In genomic region chr5:124504081-124504916, GRCh38 we compare ENCODE assay signal across 10 cellular contexts.
DNase-seq lines count a peak whose midpoint lies in the region; ATAC-seq and TF ChIP-seq lines count a peak whose summit lies in the region.
"Had no signal": no experiment of that assay in that cellular context is flagged by ENCODE, and none has a peak within 500 bp of the region (broad histone marks: within the 10 kb centered on the region; RNA-seq: fewer than 3 reads in every experiment).

No MANE protein-coding gene starts in this region.

- no peak overlapping the region for H3K4me3 ChIP-seq in DND-41 (ENCODE audit: low read depth in 1 of 2, low read length in 2 of 2)

- H3K9ac ChIP-seq in DND-41 (ENCODE audit: low read depth, low read length): no peak overlapping the region

- H3K36me3 ChIP-seq in DND-41 (ENCODE audit: insufficient read depth, low read length): no peaks in the 10 kb centered on the region

- H3K36me3 Mint-ChIP-seq in activated T-helper 17 cell treated with anti-CD3 and anti-CD28 coated beads, Interleukin-2, amount 50 U/mL, for 72 hours (ENCODE audit: low read depth): no peaks in the 10 kb centered on the region
- no peaks in the 10 kb centered on the region for H3K36me3 Mint-ChIP-seq in activated CD8-positive, alpha-beta memory T cell treated with anti-CD3 and anti-CD28 coated beads, Interleukin-2, amount 10 ng/mL, durations not matched to agents 7 days and 5 days

- H3K79me2 ChIP-seq in DND-41 (ENCODE audit: insufficient read depth, low read length): no peaks in the 10 kb centered on the region

- no peak overlapping the region for H3K4me2 ChIP-seq in DND-41 (ENCODE audit: insufficient read depth, low read length)

- H3K4me3 Mint-ChIP-seq in activated T-helper 17 cell treated with anti-CD3 and anti-CD28 coated beads, Interleukin-2, amount 50 U/mL, for 72 hours: no peak overlapping the region
- no peak overlapping the region for H3K4me3 Mint-ChIP-seq in activated CD8-positive, alpha-beta memory T cell treated with anti-CD3 and anti-CD28 coated beads, Interleukin-2, amount 10 ng/mL, durations not matched to agents 7 days and 5 days
- H3K4me3 Mint-ChIP-seq: stimulated activated naive CD8-positive, alpha-beta T cell treated with anti-CD3 and anti-CD28 coated beads, Interleukin-15, Interleukin-2, amounts not matched to agents 100 ng/mL and 50 ng/mL, for 24 hours had no signal

- no peak overlapping the region for H3K27ac ChIP-seq in DND-41 (ENCODE audit: low read length)

- no peaks in the 10 kb centered on the region for H3K9me3 Mint-ChIP-seq in activated T-helper 17 cell treated with anti-CD3 and anti-CD28 coated beads, Interleukin-2, amount 50 U/mL, for 72 hours
- H3K9me3 Mint-ChIP-seq in activated CD8-positive, alpha-beta memory T cell treated with anti-CD3 and anti-CD28 coated beads, Interleukin-2, amount 10 ng/mL, durations not matched to agents 7 days and 5 days (ENCODE audit: low read depth): no peaks in the 10 kb centered on the region
- H3K9me3 Mint-ChIP-seq: stimulated activated naive CD8-positive, alpha-beta T cell treated with anti-CD3 and anti-CD28 coated beads, Interleukin-15, Interleukin-2, amounts not matched to agents 100 ng/mL and 50 ng/mL, for 24 hours had no signal

- no peaks in the 10 kb centered on the region for H3K4me1 Mint-ChIP-seq in activated T-helper 17 cell treated with anti-CD3 and anti-CD28 coated beads, Interleukin-2, amount 50 U/mL, for 72 hours
- no peaks in the 10 kb centered on the region for H3K4me1 Mint-ChIP-seq in activated CD8-positive, alpha-beta memory T cell treated with anti-CD3 and anti-CD28 coated beads, Interleukin-2, amount 10 ng/mL, durations not matched to agents 7 days and 5 days

- ATAC-seq in DND-41 (ENCODE audit: insufficient read depth, low read depth): no peak
- peak; percentile 95 for ATAC-seq in GM19455 (IDR thresholded peaks at IDR 0.05; ENCODE audit: unreplicated experiment)
- peak; percentile 98 for ATAC-seq in HG03064 (IDR thresholded peaks at IDR 0.05; ENCODE audit: low read depth, unreplicated experiment)
- peak; percentile 34 for ATAC-seq in activated T-helper 17 cell treated with anti-CD3 and anti-CD28 coated beads, Interleukin-2, amount 50 U/mL, for 72 hours (replicated peaks)
- no peak for ATAC-seq in activated CD8-positive, alpha-beta memory T cell treated with anti-CD3 and anti-CD28 coated beads, Interleukin-2, amount 10 ng/mL, durations not matched to agents 7 days and 5 days

- no peaks in the 10 kb centered on the region for H4K20me1 ChIP-seq in DND-41 (ENCODE audit: insufficient read depth, low read length)

- no peak for DNase-seq in DND-41
- no peak for DNase-seq in NCI-H146 treated with DMSO at 0.1 percent for 48 hours (lab: John Stamatoyannopoulos, UW; ENCODE audit: unreplicated experiment)
- no peak for DNase-seq in retina
- no peak for DNase-seq in activated CD8-positive, alpha-beta memory T cell treated with anti-CD3 and anti-CD28 coated beads, Interleukin-2, amount 10 ng/mL, durations not matched to agents 7 days and 5 days
- no peak for DNase-seq in effector CD8-positive, alpha-beta T cell (lab: John Stamatoyannopoulos, UW)
- DNase-seq: activated T-cell treated with anti-CD3 and anti-CD28 coated beads for 4 hours had no signal

- H2AFZ ChIP-seq in DND-41 (ENCODE audit: low read depth, low read length): 0 out of 2 replicates have a peak overlapping the region, but pooled peaks have one; percentile 9

- H3K9me3 ChIP-seq in DND-41 (ENCODE audit: insufficient read depth, low read length, severe bottlenecking): no peaks in the 10 kb centered on the region

- no peaks in the 10 kb centered on the region for H3K27me3 ChIP-seq in DND-41 (ENCODE audit: insufficient read depth, low read length, poor library complexity)

- no peak overlapping the region for H3K27ac Mint-ChIP-seq in activated T-helper 17 cell treated with anti-CD3 and anti-CD28 coated beads, Interleukin-2, amount 50 U/mL, for 72 hours
- H3K27ac Mint-ChIP-seq in activated CD8-positive, alpha-beta memory T cell treated with anti-CD3 and anti-CD28 coated beads, Interleukin-2, amount 10 ng/mL, durations not matched to agents 7 days and 5 days: no peak overlapping the region
- H3K27ac Mint-ChIP-seq: stimulated activated naive CD8-positive, alpha-beta T cell treated with anti-CD3 and anti-CD28 coated beads, Interleukin-15, Interleukin-2, amounts not matched to agents 100 ng/mL and 50 ng/mL, for 24 hours had no signal

- H3K4me1 ChIP-seq in DND-41 (ENCODE audit: insufficient read depth, low read length): no peaks in the 10 kb centered on the region

- TF ChIP-seq CTCF in DND-41 (IDR thresholded peaks at IDR 0.05; ENCODE audit: borderline replicate concordance, extremely low read depth, low read length, poor library complexity, severe bottlenecking): no peak

- CTCF ChIA-PET in activated CD8-positive, alpha-beta memory T cell treated with anti-CD3 and anti-CD28 coated beads, Interleukin-2, amount 10 ng/mL, durations not matched to agents 7 days and 5 days (lab: Charles Lee): no interaction called here

- H3K27me3 Mint-ChIP-seq in activated T-helper 17 cell treated with anti-CD3 and anti-CD28 coated beads, Interleukin-2, amount 50 U/mL, for 72 hours: peaks cover 11% of the 10 kb centered on the region
- H3K27me3 Mint-ChIP-seq in activated CD8-positive, alpha-beta memory T cell treated with anti-CD3 and anti-CD28 coated beads, Interleukin-2, amount 10 ng/mL, durations not matched to agents 7 days and 5 days: no peaks in the 10 kb centered on the region
- H3K27me3 Mint-ChIP-seq: stimulated activated naive CD8-positive, alpha-beta T cell treated with anti-CD3 and anti-CD28 coated beads, Interleukin-15, Interleukin-2, amounts not matched to agents 100 ng/mL and 50 ng/mL, for 24 hours had no signal

Comparison
In these comparisons a context has a peak if more than half of its experiments do, and no peak if none do; other contexts are left out.
1. ATAC-seq: peak in GM19455 (single experiment), HG03064 (single experiment) and activated T-helper 17 cell treated with anti-CD3 and anti-CD28 coated beads, Interleukin-2, amount 50 U/mL, for 72 hours (single experiment); none in DND-41 (single experiment) and activated CD8-positive, alpha-beta memory T cell treated with anti-CD3 and anti-CD28 coated beads, Interleukin-2, amount 10 ng/mL, durations not matched to agents 7 days and 5 days (single experiment).